ENCODE assay signal across 11 cellular contexts in genomic region chr5:111074244-111074643, GRCh38. TPM values are rescaled to one million over a fixed set of nuclear protein-coding genes. Genes with fewer than 3 reads are reported as not detected.
DNase-seq lines count a peak whose midpoint lies in the region; ATAC-seq and TF ChIP-seq lines count a peak whose summit lies in the region.
"Had no signal": no experiment of that assay in that cellular context is flagged by ENCODE, and none has a peak within 500 bp of the region (broad histone marks: within the 10 kb centered on the region; RNA-seq: fewer than 3 reads in every experiment).

No MANE protein-coding gene starts in this region.

- no peak for TF ChIP-seq POLR2A in right lobe of liver (IDR thresholded peaks at IDR 0.05)
- TF ChIP-seq POLR2A in vagina (IDR thresholded peaks at IDR 0.05), result no peak

- H3K9me3 ChIP-seq in left ventricle myocardium inferior (replicated peaks) (no peaks in the 10 kb centered on the region), right lobe of liver (no peaks in the 10 kb centered on the region), vagina (no peaks in the 10 kb centered on the region)

- H3K27ac ChIP-seq in left ventricle myocardium inferior (replicated peaks) (no peak overlapping the region), right lobe of liver (no peak overlapping the region), vagina (no peak overlapping the region)

- H3K4me3 ChIP-seq in left ventricle myocardium inferior, result peak overlapping the region; percentile 71
- peak overlapping the region; percentile 57 for H3K4me3 ChIP-seq in astrocyte of the cerebellum (ENCODE audit: low read depth, low read length)
- peak overlapping the region in 2 of 3 donors; percentile 59 to 63 for H3K4me3 ChIP-seq in right lobe of liver
- peak overlapping the region; percentile 46 to 54 for H3K4me3 ChIP-seq in vagina

- no peak for DNase-seq in left ventricle myocardium inferior
- DNase-seq in left cardiac atrium, result no peak
- no peak for DNase-seq in astrocyte of the cerebellum (ENCODE audit: low read depth)
- no peak for DNase-seq in right lobe of liver
- no peak for DNase-seq in vagina (ENCODE audit: extremely low spot score in 2 of 2)
- DNase-seq in hepatic stellate cell (ENCODE audit: low spot score), result no peak
- DNase-seq: activated T-cell treated with anti-CD3 and anti-CD28 coated beads, Interleukin-2, amount 50 U/mL, for 24 hours; effector CD8-positive, alpha-beta T cell had no signal

- intact Hi-C loops in left ventricle myocardium inferior (cut with micrococcal nuclease) (no loop called here), left cardiac atrium (cut with DNase I) (loop anchor here in 1 of 2 donors (5.0 kb wide), 1 partner anchor 287 kb away; no protein-coding TSS in a partner anchor), right lobe of liver (cut with DNase I) (no loop called here), vagina (cut with DNase I) (no loop called here)

- H3K4me1 ChIP-seq in left ventricle myocardium inferior, result peaks cover 45% of the 10 kb centered on the region
- peaks cover 0 to 11% (median 0%) of the 10 kb centered on the region in 4 donors for H3K4me1 ChIP-seq in right lobe of liver
- peaks cover 17% of the 10 kb centered on the region for H3K4me1 ChIP-seq in vagina

- no peak for TF ChIP-seq CTCF in left ventricle myocardium inferior (IDR thresholded peaks at IDR 0.05; ENCODE audit: borderline replicate concordance)
- TF ChIP-seq CTCF in astrocyte of the cerebellum (IDR thresholded peaks at IDR 0.05; ENCODE audit: low read depth, low read length, missing control alignments), result no peak
- TF ChIP-seq CTCF in right lobe of liver (IDR thresholded peaks at IDR 0.05), result no peak
- TF ChIP-seq CTCF in vagina (IDR thresholded peaks at IDR 0.05), result no peak

- H3K36me3 ChIP-seq in left ventricle myocardium inferior (no peaks in the 10 kb centered on the region), right lobe of liver (no peaks in the 10 kb centered on the region), vagina (no peaks in the 10 kb centered on the region)

- H3K27me3 ChIP-seq in left ventricle myocardium inferior (ENCODE audit: low read depth) (peaks cover 27% of the 10 kb centered on the region), right lobe of liver (no peaks in the 10 kb centered on the region), vagina (no peaks in the 10 kb centered on the region)

- no peak for ATAC-seq in left cardiac atrium
- no peak for ATAC-seq in right lobe of liver
- no peak for ATAC-seq in HG02938 (IDR thresholded peaks at IDR 0.05; ENCODE audit: unreplicated experiment)
- ATAC-seq in HG02981 (IDR thresholded peaks at IDR 0.05; ENCODE audit: unreplicated experiment), result no peak
- ATAC-seq: sciatic nerve had no signal

- in situ Hi-C loops in astrocyte of the cerebellum (cut with HindIII; ENCODE audit: low sequenced_read_pairs), result no loop called here

- 54% methylated on average over 2 of the region's 2 CpGs for WGBS in right lobe of liver (ENCODE audit: insufficient coverage, low coverage, low lambda C conversion rate, missing lambda C conversion rate)

RNA-seq across cellular contexts. Expression of gene TSLP, which starts 2.7 kb away (rescaled TPM):
- total RNA-seq in left ventricle myocardium inferior, result 5.3 TPM
- 1 to 10 TPM; 1.5 to 2.8 TPM for total RNA-seq in left cardiac atrium
- 1 to 10 TPM in 3 of 6 experiments, under 1 TPM in 3; 0.74 to 2.4 (median 1.4) TPM for total RNA-seq in right lobe of liver
- 2.0 TPM for total RNA-seq in vagina

RNA-seq across cellular contexts. Expression of gene WDR36, which starts 17.9 kb away (rescaled TPM):
- total RNA-seq in left ventricle myocardium inferior (11.8 TPM), left cardiac atrium (10 to 100 TPM; 17.6 to 18.0 TPM), right lobe of liver (10 to 100 TPM; 12.7 to 17.5 (median 16.5) TPM), vagina (27.5 TPM)
